In genomic region chr6:142853244-142854180, GRCh38 we compare ENCODE assay signal across 10 cellular contexts.
A peak's percentile ranks its signal among the peaks of the same experiment; 100 is the strongest.
DNase-seq lines count a peak whose midpoint lies in the region; ATAC-seq and TF ChIP-seq lines count a peak whose summit lies in the region.
"Had no signal": no experiment of that assay in that cellular context is flagged by ENCODE, and none has a peak within 500 bp of the region (broad histone marks: within the 10 kb centered on the region; RNA-seq: fewer than 3 reads in every experiment).

No MANE protein-coding gene starts in this region.

- peaks cover 69% of the 10 kb centered on the region for H3K4me1 ChIP-seq in MM.1S (ENCODE audit: low read length)

- TF ChIP-seq CTCF in MM.1S (IDR thresholded peaks at IDR 0.05; ENCODE audit: low read length) (no peak), MCF 10A (IDR thresholded peaks at IDR 0.05; ENCODE audit: unreplicated experiment) (no peak), nephron (IDR thresholded peaks at IDR 0.05; ENCODE audit: unreplicated experiment in 3 of 3) (no peak), progenitor cell of endocrine pancreas (IDR thresholded peaks at IDR 0.05; ENCODE audit: unreplicated experiment) (no peak)

- BruUV-seq in MCF 10A (replicated peaks; lab: Mats Ljungman, UMichigan) = no TSS peak

- H3K9me2 ChIP-seq in MM.1S (replicated peaks; ENCODE audit: insufficient read depth, low read length) = no peaks in the 10 kb centered on the region

- H3K4me1 Mint-ChIP-seq in MCF 10A (ENCODE audit: insufficient read depth, unreplicated experiment) (peaks cover 37% of the 10 kb centered on the region), nephron (peaks cover 90% of the 10 kb centered on the region), progenitor cell of endocrine pancreas (ENCODE audit: low read depth) (peaks cover 21% of the 10 kb centered on the region)

- no peaks in the 10 kb centered on the region for H4K20me1 ChIP-seq in MM.1S (ENCODE audit: insufficient read depth, low read length)

- H3K27me3 Mint-ChIP-seq in MCF 10A (ENCODE audit: insufficient read depth, unreplicated experiment) (no peaks in the 10 kb centered on the region), nephron (ENCODE audit: low read depth) (peaks cover 4% of the 10 kb centered on the region), progenitor cell of endocrine pancreas (peaks cover 2% of the 10 kb centered on the region)

- no peak overlapping the region for H2AFZ ChIP-seq in MM.1S (ENCODE audit: low read length)

- POLR2A ChIA-PET in MCF 10A (lab: Yijun Ruan, JAX) = interaction anchor here (0.7 to 1.2 kb wide), 3 partner anchors 20 to 48 kb away, joined by 3 to 4 read pairs (median 3); no protein-coding TSS in a partner anchor

- H3K36me3 Mint-ChIP-seq in MCF 10A (ENCODE audit: insufficient read depth, unreplicated experiment) (peaks cover 8% of the 10 kb centered on the region), nephron (ENCODE audit: low read depth) (no peaks in the 10 kb centered on the region), progenitor cell of endocrine pancreas (ENCODE audit: insufficient read depth) (no peaks in the 10 kb centered on the region)

- H3K9me3 ChIP-seq in MM.1S (replicated peaks; ENCODE audit: insufficient read depth, low read length) = no peaks in the 10 kb centered on the region

- H3F3A ChIP-seq in MM.1S (ENCODE audit: insufficient read depth, low read length) = peaks cover 22% of the 10 kb centered on the region

- CTCF ChIA-PET in MCF 10A (lab: Yijun Ruan, JAX) = interaction anchor here (0.5 to 1.0 kb wide), 4 partner anchors 86 to 685 kb away, joined by 3 read pairs; no protein-coding TSS in a partner anchor

- H3K27ac ChIP-seq in MM.1S (ENCODE audit: low read length) = peak overlapping the region; percentile 78

- intact Hi-C loops in MCF 10A (cut with micrococcal nuclease) = no loop called here

- no peaks in the 10 kb centered on the region for H3K9me3 Mint-ChIP-seq in MCF 10A (ENCODE audit: unreplicated experiment)
- H3K9me3 Mint-ChIP-seq in nephron = no peaks in the 10 kb centered on the region
- no peaks in the 10 kb centered on the region for H3K9me3 Mint-ChIP-seq in progenitor cell of endocrine pancreas (ENCODE audit: low read depth)

- H3K4me3 Mint-ChIP-seq in MCF 10A (ENCODE audit: unreplicated experiment) (no peak overlapping the region), nephron (peak overlapping the region in 1 of 3 experiments; percentile 54), progenitor cell of endocrine pancreas (ENCODE audit: low read depth) (no peak overlapping the region)

- H3K27ac Mint-ChIP-seq in MCF 10A (ENCODE audit: low read depth, unreplicated experiment) = peak overlapping the region; percentile 1
- H3K27ac Mint-ChIP-seq in nephron = peak overlapping the region; percentile 48 to 56 (median 50)
- H3K27ac Mint-ChIP-seq in progenitor cell of endocrine pancreas = no peak overlapping the region

- H3K9ac ChIP-seq in MM.1S (ENCODE audit: low read length) = peak overlapping the region; percentile 47

- H3K27me3 ChIP-seq in MM.1S (replicated peaks; ENCODE audit: insufficient read depth, low read length) = no peaks in the 10 kb centered on the region

- ATAC-seq in HG03469 (IDR thresholded peaks at IDR 0.05; ENCODE audit: unreplicated experiment) (no peak), HG03565 (IDR thresholded peaks at IDR 0.05; ENCODE audit: unreplicated experiment) (no peak)

- peak overlapping the region; percentile 57 for H3K4me2 ChIP-seq in MM.1S (ENCODE audit: low read depth, low read length)

- DNase-seq in EL = peak; percentile 53
- peak; percentile 48 for DNase-seq in MM.1S
- peak; percentile 35 for DNase-seq in MCF 10A (ENCODE audit: unreplicated experiment)
- DNase-seq in NCI-H748 (lab: John Stamatoyannopoulos, UW; ENCODE audit: unreplicated experiment) = no peak
- no peak for DNase-seq in progenitor cell of endocrine pancreas (ENCODE audit: low spot score, unreplicated experiment)
- DNase-seq: GF-D8, MV-4-11 had no signal

- peaks cover 20% of the 10 kb centered on the region for H3K79me2 ChIP-seq in MM.1S (ENCODE audit: low read length)

- no peaks in the 10 kb centered on the region for H3K36me3 ChIP-seq in MM.1S (replicated peaks; ENCODE audit: insufficient read depth, low read length)

- peak overlapping the region; percentile 27; the same call in 1 of the 2 replicates for H3K4me3 ChIP-seq in MM.1S (ENCODE audit: low read length)

Comparison
In these comparisons a context has a peak if more than half of its experiments do, and no peak if none do; other contexts are left out.
1. DNase-seq: peak in EL (single experiment), MM.1S (single experiment) and MCF 10A (single experiment); none in NCI-H748 (single experiment) and progenitor cell of endocrine pancreas (single experiment).